1 cellular context compared by ENCODE assay signal in genomic region chr13:42334329-42334706, GRCh38.
TF ChIP-seq lines count a peak whose summit lies in the region.

No MANE protein-coding gene starts in this region.

TF ChIP-seq in GM23338, 12 proteins besides CTCF, POLR2A, EP300 and RAD21 (continued from another document):
- TF ChIP-seq, protein P1, sequence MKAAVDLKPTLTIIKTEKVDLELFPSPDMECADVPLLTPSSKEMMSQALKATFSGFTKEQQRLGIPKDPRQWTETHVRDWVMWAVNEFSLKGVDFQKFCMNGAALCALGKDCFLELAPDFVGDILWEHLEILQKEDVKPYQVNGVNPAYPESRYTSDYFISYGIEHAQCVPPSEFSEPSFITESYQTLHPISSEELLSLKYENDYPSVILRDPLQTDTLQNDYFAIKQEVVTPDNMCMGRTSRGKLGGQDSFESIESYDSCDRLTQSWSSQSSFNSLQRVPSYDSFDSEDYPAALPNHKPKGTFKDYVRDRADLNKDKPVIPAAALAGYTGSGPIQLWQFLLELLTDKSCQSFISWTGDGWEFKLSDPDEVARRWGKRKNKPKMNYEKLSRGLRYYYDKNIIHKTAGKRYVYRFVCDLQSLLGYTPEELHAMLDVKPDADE (IDR thresholded peaks at IDR 0.05), result no peak
- TF ChIP-seq ZNF331 (CRISPR knock-in tag; IDR thresholded peaks at IDR 0.05; ENCODE audit: low read depth) (no peak), POLR2AphosphoS5 (IDR thresholded peaks at IDR 0.05; ENCODE audit: low read depth) (no peak), STAT1 (IDR thresholded peaks at IDR 0.05; ENCODE audit: unreplicated experiment) (no peak), ZNF114 (CRISPR knock-in tag; IDR thresholded peaks at IDR 0.05) (no peak)
